8 cellular contexts compared by ENCODE assay signal in the genomic region with DNA sequence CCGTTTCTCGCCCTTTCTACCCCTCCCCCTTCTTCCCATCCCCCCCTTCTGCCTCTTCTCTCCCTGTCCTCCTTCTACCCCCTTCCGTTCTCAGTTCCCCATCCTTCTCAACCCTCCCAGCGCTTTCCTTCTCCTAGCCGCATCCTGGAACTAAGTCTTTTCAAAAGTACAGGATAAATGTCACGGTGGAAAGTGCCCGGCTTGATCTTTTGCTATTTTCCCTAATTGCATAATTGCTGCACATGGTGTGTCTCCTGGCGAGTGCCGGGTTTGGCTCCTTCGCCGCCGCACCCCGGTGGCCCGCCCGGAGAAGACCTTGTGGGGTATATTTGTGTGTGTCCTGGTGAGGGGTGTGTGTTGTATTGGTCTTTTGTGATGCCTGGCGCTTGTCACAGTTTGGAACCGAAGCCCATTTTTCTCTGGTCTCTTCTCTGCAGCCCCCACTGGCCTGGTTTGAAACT. TPM values are rescaled to one million over a fixed set of nuclear protein-coding genes. Genes with fewer than 3 reads are reported as not detected.
DNase-seq lines count a peak whose midpoint lies in the region; ATAC-seq and TF ChIP-seq lines count a peak whose summit lies in the region.

No MANE protein-coding gene starts in this region.

- peaks cover 11% of the 10 kb centered on the region for H3K4me1 Mint-ChIP-seq in neural crest cell

- no peaks in the 10 kb centered on the region for H3K9me3 Mint-ChIP-seq in neural crest cell

- peak overlapping the region; percentile 39 for H3K27ac Mint-ChIP-seq in neural crest cell (ENCODE audit: unreplicated experiment)

- no peaks in the 10 kb centered on the region; the same call in 1 of the 2 replicates for H3K9me3 ChIP-seq in AG04450 (ENCODE audit: control insufficient read depth, insufficient read depth, low read length)

- H3K27me3 Mint-ChIP-seq in neural crest cell (ENCODE audit: low read depth), result peaks cover 43% of the 10 kb centered on the region

- H3K27ac ChIP-seq in AG04450 (ENCODE audit: low read depth, low read length), result no peak overlapping the region

- H3K4me3 Mint-ChIP-seq in neural crest cell, result peak overlapping the region; percentile 98

- CTCF ChIA-PET in AG04450 (lab: Charles Lee), result no interaction called here

- peaks cover 14% of the 10 kb centered on the region for H3K27me3 ChIP-seq in AG04450 (ENCODE audit: control insufficient read depth, insufficient read depth, low read length)

- DNase-seq in AG04450 (ENCODE audit: low read depth, low spot score) (no peak), fibroblast of the aortic adventitia (ENCODE audit: low read depth) (peak; percentile 25), neural crest cell (ENCODE audit: low read depth, low spot score) (peak; percentile 18), iPS-NIHi7 (ENCODE audit: extremely low spot score) (no peak), NCI-H446 treated with DMSO at 0.1 percent for 48 hours (lab: John Stamatoyannopoulos, UW) (no peak)
- DNase-seq in Jurkat, Clone E6-1 (ENCODE audit: low read depth, low spot score), result no peak
- peak; percentile 23 for DNase-seq in activated CD8-positive, alpha-beta memory T cell treated with anti-CD3 and anti-CD28 coated beads, Interleukin-2, amount 50 U/mL, for 4 hours

- peak; percentile 15 for ATAC-seq in GM19043 (IDR thresholded peaks at IDR 0.05; ENCODE audit: low read depth, unreplicated experiment)

- H3K4me3 ChIP-seq in AG04450 (ENCODE audit: low read depth, low read length) (peak overlapping the region; percentile 94), fibroblast of the aortic adventitia (ENCODE audit: low read depth, low read length) (peak overlapping the region; percentile 92)
- peak overlapping the region; percentile 60 for H3K4me3 ChIP-seq in Jurkat, Clone E6-1 (ENCODE audit: low read length)

- POLR2A ChIA-PET in AG04450 (lab: Yijun Ruan, JAX), result no interaction called here

- TF ChIP-seq CTCF in AG04450 (IDR thresholded peaks at IDR 0.05; ENCODE audit: low read depth, low read length) (no peak), fibroblast of the aortic adventitia (IDR thresholded peaks at IDR 0.05; ENCODE audit: insufficient read depth, low read length) (no peak), neural crest cell (conservative IDR thresholded peaks at IDR 0.05) (peak; percentile 18)

- no peaks in the 10 kb centered on the region for H3K36me3 Mint-ChIP-seq in neural crest cell (ENCODE audit: low read depth)

RNA-seq across cellular contexts. Expression of a gene that starts 0.6 kb away (rescaled TPM):
- 30.3 and 43.2 TPM in 2 replicates for polyA plus RNA-seq in AG04450 (2011; rRNA removed)
- polyA minus RNA-seq in AG04450 (2011; rRNA and poly(A)+ RNA removed), result 11.5 and 15.4 TPM in 2 replicates
- 69.2 TPM for polyA plus RNA-seq in Jurkat, Clone E6-1 (2012; ENCODE audit: insufficient read depth, insufficient read length)
- total RNA-seq in fibroblast of the aortic adventitia (ENCODE audit: low replicate concordance) (36.7 and 49.1 TPM in 2 replicates), neural crest cell (22.4 and 24.2 TPM in 2 replicates)

Comparison
In these comparisons a context has a peak if more than half of its experiments do, and no peak if none do; other contexts are left out.
1. DNase-seq: peak in activated CD8-positive, alpha-beta memory T cell treated with anti-CD3 and anti-CD28 coated beads, Interleukin-2, amount 50 U/mL, for 4 hours (single experiment), fibroblast of the aortic adventitia (single experiment) and neural crest cell (single experiment); none in AG04450 (single experiment), Jurkat, Clone E6-1 (single experiment), iPS-NIHi7 (single experiment) and NCI-H446 treated with DMSO at 0.1 percent for 48 hours (single experiment).
2. Peak in every context shown above with its lines, with median percentiles within 50 percentile points of each other: H3K4me3 ChIP-seq.